In genomic region chr14:25049559-25050493, GRCh38 we compare ENCODE assay signal across 8 cellular contexts. TPM values are rescaled to one million over a fixed set of nuclear protein-coding genes. Genes with fewer than 3 reads are reported as not detected.
DNase-seq lines count a peak whose midpoint lies in the region; ATAC-seq and TF ChIP-seq lines count a peak whose summit lies in the region.

TSS of gene STXBP6 (minus strand) at chr14:25050147. CDS start at chr14:24974818, 75,329 bp downstream.

- WGBS in heart right ventricle, 2 donors = 0% methylated on average over 87 to 96 of the region's 96 CpGs

- H3K4me2 ChIP-seq in osteoblast (ENCODE audit: insufficient read depth, low read length) = peak within 1 kb of the TSS; percentile 87

- no peaks in the 10 kb centered on the region for H3K9me3 ChIP-seq in heart right ventricle
- H3K9me3 ChIP-seq in osteoblast (ENCODE audit: low read depth, low read length) = no peaks in the 10 kb centered on the region

- no peaks in the 10 kb centered on the region for H4K20me1 ChIP-seq in osteoblast (ENCODE audit: insufficient read depth, low read length)

- TF ChIP-seq CTCF in heart right ventricle (IDR thresholded peaks at IDR 0.05) (peak in 1 of 9 donors; percentile 6), osteoblast (IDR thresholded peaks at IDR 0.05; ENCODE audit: extremely low read depth, low read depth, low read length) (no peak)

- H3K27me3 ChIP-seq in heart right ventricle (peaks cover 0 to 61% (median 0%) of the 10 kb centered on the region in 7 donors), osteoblast (ENCODE audit: insufficient read depth, low read length) (peaks cover 28% of the 10 kb centered on the region)

- H3K27ac ChIP-seq in heart right ventricle (peak within 1 kb of the TSS; percentile 70 to 95 (median 89)), osteoblast (ENCODE audit: low read depth, low read length) (no peak within 1 kb of the TSS)

- intact Hi-C loops in heart right ventricle (cut with DNase I) = loop anchor here (1.0 to 10.0 kb wide), 10 partner anchors 61 to 318 kb away; no protein-coding TSS in a partner anchor

- H3K4me3 ChIP-seq in heart right ventricle = peak within 1 kb of the TSS; percentile 30 to 83 (median 77)
- H3K4me3 ChIP-seq in osteoblast (ENCODE audit: insufficient read depth, low read length) = peak within 1 kb of the TSS; percentile 72

- peak within 1 kb of the TSS; percentile 69 for H2AFZ ChIP-seq in osteoblast (ENCODE audit: low read length)

- H3K4me1 ChIP-seq in heart right ventricle = peaks cover 0 to 42% (median 33%) of the 10 kb centered on the region in 9 donors
- peaks cover 31% of the 10 kb centered on the region for H3K4me1 ChIP-seq in osteoblast (ENCODE audit: insufficient read depth, low read length)

- H3K79me2 ChIP-seq in osteoblast (ENCODE audit: insufficient read depth, low read length) = no peaks in the 10 kb centered on the region

- H3K36me3 ChIP-seq in heart right ventricle = no peaks in the 10 kb centered on the region
- H3K36me3 ChIP-seq in osteoblast (ENCODE audit: insufficient read depth, low read length) = no peaks in the 10 kb centered on the region

- ATAC-seq in GM21576 (IDR thresholded peaks at IDR 0.05; ENCODE audit: unreplicated experiment) = peak; percentile 64
- ATAC-seq in heart right ventricle = peak; percentile 79 to 92 (median 88)
- no peak for ATAC-seq in HG02571 (IDR thresholded peaks at IDR 0.05; ENCODE audit: unreplicated experiment)

- DNase-seq in DMS 273 (lab: John Stamatoyannopoulos, UW; ENCODE audit: unreplicated experiment) (peak; percentile 92), NCI-H2107 treated with DMSO at 0.1 percent for 48 hours (lab: John Stamatoyannopoulos, UW; ENCODE audit: unreplicated experiment) (peak; percentile 38), amniotic epithelial cell (ENCODE audit: low read depth) (peak; percentile 61), heart right ventricle (peak; percentile 74 to 83), osteoblast (ENCODE audit: insufficient read length, low spot score, missing footprints) (peak; percentile 93), activated gamma-delta T cell (lab: John Stamatoyannopoulos, UW) (no peak)

RNA-seq across cellular contexts. Expression of gene STXBP6, which starts in this region (rescaled TPM):
- 10 to 100 TPM; 12.2 to 49.0 (median 24.4) TPM for total RNA-seq in heart right ventricle
- polyA plus RNA-seq in heart right ventricle = 10 to 100 TPM; 20.6 to 44.2 TPM
- 2.9 and 5.8 TPM in 2 replicates for total RNA-seq in osteoblast
